ENCODE assay signal across 8 cellular contexts in genomic region chr16:20901068-20901440, GRCh38.
DNase-seq lines count a peak whose midpoint lies in the region; ATAC-seq and TF ChIP-seq lines count a peak whose summit lies in the region.

No MANE protein-coding gene starts in this region.

- H3K9me3 ChIP-seq in iPS-15b (ENCODE audit: control insufficient read depth, insufficient read depth, low read length) (no peaks in the 10 kb centered on the region), subcutaneous abdominal adipose tissue (ENCODE audit: control insufficient read depth in 5 of 5, low read length in 5 of 5) (no peaks in the 10 kb centered on the region)

- peak; percentile 1 for ATAC-seq in HG02623 (IDR thresholded peaks at IDR 0.05; ENCODE audit: unreplicated experiment)
- no peak for ATAC-seq in HG03378 (IDR thresholded peaks at IDR 0.05; ENCODE audit: unreplicated experiment)

- H3K4me3 Mint-ChIP-seq in activated naive CD8-positive, alpha-beta T cell: peak overlapping the region; percentile 94

- H3K27me3 ChIP-seq in iPS-15b (ENCODE audit: control insufficient read depth, insufficient read depth, low read length) (no peaks in the 10 kb centered on the region), subcutaneous abdominal adipose tissue (ENCODE audit: control insufficient read depth in 5 of 5, insufficient read depth in 4 of 5, low read length in 5 of 5) (no peaks in the 10 kb centered on the region)

- H3K9ac ChIP-seq in iPS-15b (ENCODE audit: low read depth, low read length) (peak overlapping the region; percentile 79), subcutaneous abdominal adipose tissue (ENCODE audit: low read length in 5 of 5) (peak overlapping the region; percentile 89 to 98 (median 96))

- no peaks in the 10 kb centered on the region for H3K27me3 Mint-ChIP-seq in activated naive CD8-positive, alpha-beta T cell

- H3K36me3 Mint-ChIP-seq in activated naive CD8-positive, alpha-beta T cell: peaks cover 10% of the 10 kb centered on the region

- DNase-seq in AG09309 (ENCODE audit: low read depth): no peak
- DNase-seq in GM03348 (ENCODE audit: low spot score): no peak
- DNase-seq in stimulated activated CD4-positive, alpha-beta T cell treated with anti-CD3 and anti-CD28 coated beads, Interleukin-2, amount 100 ng/mL, for 24 hours: no peak

- no peaks in the 10 kb centered on the region for H3K9me3 Mint-ChIP-seq in activated naive CD8-positive, alpha-beta T cell (ENCODE audit: low read depth)

- H3K4me1 Mint-ChIP-seq in activated naive CD8-positive, alpha-beta T cell (ENCODE audit: low read depth): peaks cover 68% of the 10 kb centered on the region

- H3K36me3 ChIP-seq in iPS-15b (ENCODE audit: control insufficient read depth, insufficient read depth, low read length) (no peaks in the 10 kb centered on the region), subcutaneous abdominal adipose tissue (ENCODE audit: control insufficient read depth in 5 of 5, insufficient read depth in 5 of 5, low read length in 5 of 5) (peaks cover 6 to 8% (median 8%) of the 10 kb centered on the region in 5 donors)

- H3K4me3 ChIP-seq in AG09309 (ENCODE audit: control insufficient read depth, low read depth, low read length) (peak overlapping the region; percentile 93), iPS-15b (ENCODE audit: low read depth, low read length) (peak overlapping the region; percentile 88), subcutaneous abdominal adipose tissue (ENCODE audit: low read depth in 1 of 5, low read length in 5 of 5) (peak overlapping the region; percentile 71 to 94 (median 88))

- TF ChIP-seq CTCF in AG09309 (IDR thresholded peaks at IDR 0.05; ENCODE audit: control insufficient read depth, insufficient read depth, low read depth, low read length, missing control alignments): no peak

- H3K27ac Mint-ChIP-seq in activated naive CD8-positive, alpha-beta T cell: peak overlapping the region; percentile 97

- H3K4me1 ChIP-seq in iPS-15b (ENCODE audit: control insufficient read depth, insufficient read depth, low read length) (peaks cover 7% of the 10 kb centered on the region), subcutaneous abdominal adipose tissue (ENCODE audit: control insufficient read depth in 5 of 5, insufficient read depth in 5 of 5, low read length in 5 of 5) (peaks cover 7 to 81% (median 79%) of the 10 kb centered on the region in 5 donors)

- H3K27ac ChIP-seq in subcutaneous abdominal adipose tissue (ENCODE audit: low read depth, low read length): peak overlapping the region; percentile 97
